16 cellular contexts compared by ENCODE assay signal in genomic region chr3:133979553-133979952, GRCh38. TPM values are rescaled to one million over a fixed set of nuclear protein-coding genes. Genes with fewer than 3 reads are reported as not detected.
"Had no signal": no experiment of that assay in that cellular context is flagged by ENCODE, and none has a peak within 500 bp of the region (broad histone marks: within the 10 kb centered on the region; RNA-seq: fewer than 3 reads in every experiment).

No MANE protein-coding gene starts in this region.

- H3K9me3 Mint-ChIP-seq: activated naive CD8-positive, alpha-beta T cell treated with anti-CD3 and anti-CD28 coated beads, Interleukin-2, amount 10 ng/mL, durations not matched to agents 7 days and 5 days; natural killer cell had no signal

- H3K27ac Mint-ChIP-seq: activated naive CD8-positive, alpha-beta T cell treated with anti-CD3 and anti-CD28 coated beads, Interleukin-2, amount 10 ng/mL, durations not matched to agents 7 days and 5 days; natural killer cell had no signal

- H3K4me1 ChIP-seq: stomach had no signal

- H3K27me3 ChIP-seq: stomach had no signal

- H3K4me3 Mint-ChIP-seq: activated naive CD8-positive, alpha-beta T cell treated with anti-CD3 and anti-CD28 coated beads, Interleukin-2, amount 10 ng/mL, durations not matched to agents 7 days and 5 days; natural killer cell had no signal

- H3K4me1 Mint-ChIP-seq: activated naive CD8-positive, alpha-beta T cell treated with anti-CD3 and anti-CD28 coated beads, Interleukin-2, amount 10 ng/mL, durations not matched to agents 7 days and 5 days; natural killer cell had no signal

- H3K36me3 Mint-ChIP-seq: activated naive CD8-positive, alpha-beta T cell treated with anti-CD3 and anti-CD28 coated beads, Interleukin-2, amount 10 ng/mL, durations not matched to agents 7 days and 5 days; natural killer cell had no signal

- DNase-seq: activated CD4-positive, alpha-beta T cell treated with anti-CD3 and anti-CD28 coated beads, Interleukin-2, amount 50 U/mL, for 1 hour; activated gamma-delta T cell; activated naive CD8-positive, alpha-beta T cell treated with anti-CD3 and anti-CD28 coated beads, Interleukin-2, amount 10 ng/mL, durations not matched to agents 7 days and 5 days; effector CD8-positive, alpha-beta T cell; hypothalamus; kidney glomerular epithelial cell; natural killer cell; nucleus accumbens; stimulated activated CD4-positive, alpha-beta T cell treated with anti-CD3 and anti-CD28 coated beads, Interleukin-2, amount 100 ng/mL, for 48 hours; stimulated activated CD8-positive, alpha-beta memory T cell treated with anti-CD3 and anti-CD28 coated beads, Interleukin-4, amount 100 ng/mL, for 48 hours; stomach had no signal

- ATAC-seq: natural killer cell, sciatic nerve had no signal

- H3K9me3 ChIP-seq: stomach, thoracic aorta had no signal

- H3K4me3 ChIP-seq: stomach, thoracic aorta had no signal

- H3K27ac ChIP-seq: epithelial cell of prostate, stomach, thoracic aorta had no signal

- H3K36me3 ChIP-seq: stomach, thoracic aorta had no signal

RNA-seq across cellular contexts. Expression of gene SLCO2A1, which starts 50.2 kb away (rescaled TPM):
- total RNA-seq: activated CD8-positive, alpha-beta memory T cell treated with anti-CD3 and anti-CD28 coated beads for 36 hours; activated naive CD8-positive, alpha-beta T cell treated with anti-CD3 and anti-CD28 coated beads, Interleukin-2, amount 10 ng/mL, durations not matched to agents 7 days and 5 days; bronchial epithelial cell; natural killer cell had no signal
